Comparison of ENCODE assay signal across 25 cellular contexts in genomic region chr4:156824451-156825060, GRCh38.
"Had no signal": no experiment of that assay in that cellular context is flagged by ENCODE, and none has a peak within 500 bp of the region (broad histone marks: within the 10 kb centered on the region; RNA-seq: fewer than 3 reads in every experiment).

No MANE protein-coding gene starts in this region.

- ATAC-seq: activated CD8-positive, alpha-beta memory T cell treated with anti-CD3 and anti-CD28 coated beads, Interleukin-2, amount 10 ng/mL, durations not matched to agents 7 days and 5 days; Panc1; T-helper 17 cell; WTC11 had no signal

- H3K27me3 ChIP-seq: brain microvascular endothelial cell had no signal

- H3K36me3 ChIP-seq: brain microvascular endothelial cell had no signal

- H3K27ac ChIP-seq: brain microvascular endothelial cell had no signal

- DNase-seq: activated CD4-positive, alpha-beta T cell treated with anti-CD3 and anti-CD28 coated beads for 48 hours; activated CD4-positive, alpha-beta T cell treated with anti-CD3 and anti-CD28 coated beads, Interleukin-2, amount 50 U/mL, for 48 hours; activated CD4-positive, CD25-positive, alpha-beta regulatory T cell treated with anti-CD3 and anti-CD28 coated beads, Interleukin-2, amount 50 U/mL, for 72 hours; activated CD8-positive, alpha-beta memory T cell treated with anti-CD3 and anti-CD28 coated beads, Interleukin-2, amount 10 ng/mL, durations not matched to agents 7 days and 5 days; activated effector memory CD4-positive, alpha-beta T cell treated with anti-CD3 and anti-CD28 coated beads, Interleukin-2, amount 50 U/mL, for 16 hours; activated naive CD4-positive, alpha-beta T cell treated with Interleukin-2 at 50 U/mL for 16 hours; activated T-cell treated with anti-CD3 and anti-CD28 coated beads, Interleukin-2, amount 50 U/mL, for 24 hours; amygdala; brain microvascular endothelial cell; caudate nucleus; IMR-90; KBM-7; NCI-H1092; NCI-H1417; NCI-H1930; NCI-H2171; NCI-H2227 treated with DMSO at 0.1 percent for 48 hours; NCI-H526; NCI-H774; RPMI8226; SHP77; T-helper 17 cell; T-helper 9 cell had no signal
